In the genomic region with DNA sequence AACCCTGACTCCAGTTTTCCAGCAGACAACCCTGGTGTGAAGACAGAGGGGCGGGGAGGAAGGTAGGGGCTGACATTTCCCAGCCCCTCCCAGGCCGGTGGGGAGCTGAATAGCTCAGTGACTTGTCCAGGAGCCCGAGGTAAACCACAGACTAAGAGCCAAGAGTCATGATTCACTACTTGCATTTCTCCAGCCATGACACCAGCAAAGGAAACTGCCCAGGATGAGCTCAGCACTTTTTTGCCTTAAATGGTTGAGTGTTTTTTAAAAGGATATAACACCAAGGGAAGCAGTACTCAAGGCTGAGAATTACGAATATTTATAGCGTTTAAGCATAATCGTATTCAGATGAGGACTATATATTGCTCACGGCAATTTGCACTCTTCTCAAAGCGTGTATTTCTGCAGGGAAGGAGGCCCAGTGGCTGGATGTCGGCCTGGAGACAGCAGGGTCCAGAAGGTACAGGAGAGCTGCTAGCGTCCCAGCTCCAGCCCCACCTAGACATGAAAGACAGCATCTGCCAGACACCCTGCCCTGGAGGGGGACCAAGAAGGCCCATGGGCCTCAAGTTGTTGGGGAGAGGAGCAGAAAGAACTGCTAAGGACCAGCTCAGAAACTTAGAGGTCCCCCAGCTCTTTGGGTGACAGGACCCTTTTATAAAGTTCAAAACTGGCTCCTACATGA, we compare ENCODE assay signal across 11 cellular contexts.
DNase-seq lines count a peak whose midpoint lies in the region; ATAC-seq and TF ChIP-seq lines count a peak whose summit lies in the region.
"Had no signal": no experiment of that assay in that cellular context is flagged by ENCODE, and none has a peak within 500 bp of the region (broad histone marks: within the 10 kb centered on the region; RNA-seq: fewer than 3 reads in every experiment).

No MANE protein-coding gene starts in this region.

- H3K27me3 ChIP-seq in left lung (no peaks in the 10 kb centered on the region), colonic mucosa (no peaks in the 10 kb centered on the region)
- H3K27me3 ChIP-seq: SJSA1 had no signal

- H3K27ac ChIP-seq in left lung (no peak overlapping the region), colonic mucosa (no peak overlapping the region)
- H3K27ac ChIP-seq: SJSA1 had no signal

- no peaks in the 10 kb centered on the region for H3K36me3 Mint-ChIP-seq in type B pancreatic cell

- intact Hi-C loops in left lung (cut with DNase I) (no loop called here), colonic mucosa (cut with DNase I) (no loop called here)

- H3K27ac Mint-ChIP-seq in type B pancreatic cell = no peak overlapping the region

- no peak overlapping the region for H3K4me3 Mint-ChIP-seq in type B pancreatic cell

- no peaks in the 10 kb centered on the region for H3K9me3 Mint-ChIP-seq in type B pancreatic cell

- H3K4me1 Mint-ChIP-seq in type B pancreatic cell (ENCODE audit: unreplicated experiment) = peaks cover 5% of the 10 kb centered on the region

- H3K9ac ChIP-seq in colonic mucosa (ENCODE audit: low read depth in 2 of 2, low read length in 2 of 2) = no peak overlapping the region

- TF ChIP-seq CTCF in astrocyte of the spinal cord (IDR thresholded peaks at IDR 0.05; ENCODE audit: low read depth, low read length) (no peak), left lung (IDR thresholded peaks at IDR 0.05) (no peak), type B pancreatic cell (conservative IDR thresholded peaks at IDR 0.05) (no peak), colonic mucosa (IDR thresholded peaks at IDR 0.05) (no peak)

- H3K4me1 ChIP-seq in left lung (no peaks in the 10 kb centered on the region), colonic mucosa (no peaks in the 10 kb centered on the region)
- H3K4me1 ChIP-seq: SJSA1 had no signal

- no peaks in the 10 kb centered on the region for H3K36me3 ChIP-seq in left lung
- H3K36me3 ChIP-seq in colonic mucosa = no peaks in the 10 kb centered on the region
- H3K36me3 ChIP-seq: SJSA1 had no signal

- in situ Hi-C loops in astrocyte of the spinal cord (cut with HindIII; ENCODE audit: low sequenced_read_pairs) = no loop called here

- no peak overlapping the region for H3K4me3 ChIP-seq in astrocyte of the spinal cord (ENCODE audit: low read depth, low read length)
- H3K4me3 ChIP-seq in left lung = no peak overlapping the region
- H3K4me3 ChIP-seq in colonic mucosa = no peak overlapping the region
- H3K4me3 ChIP-seq: SJSA1 had no signal

- peaks cover 6% of the 10 kb centered on the region for H3K27me3 Mint-ChIP-seq in type B pancreatic cell

- H3K9me3 ChIP-seq in left lung (no peaks in the 10 kb centered on the region), colonic mucosa (no peaks in the 10 kb centered on the region)
- H3K9me3 ChIP-seq: SJSA1 had no signal

- DNase-seq in GM03348 (ENCODE audit: low spot score) (peak; percentile 89), LoVo (ENCODE audit: low spot score) (peak; percentile 52), astrocyte of the spinal cord (ENCODE audit: low read depth, low spot score) (peak; percentile 51), left lung (peak in 1 of 2 donors; percentile 13), type B pancreatic cell (ENCODE audit: extremely low spot score, unreplicated experiment) (no peak), colonic mucosa (no peak)
- DNase-seq: DMS153, NCI-H1694 treated with DMSO at 0.1 percent for 48 hours had no signal

- peak; percentile 55 for ATAC-seq in left lung
- ATAC-seq in GM21367 (IDR thresholded peaks at IDR 0.05; ENCODE audit: unreplicated experiment) = no peak
- ATAC-seq in HG03196 (IDR thresholded peaks at IDR 0.05; ENCODE audit: unreplicated experiment) = no peak

Comparison
In these comparisons a context has a peak if more than half of its experiments do, and no peak if none do; other contexts are left out.
1. DNase-seq: peak in GM03348 (single experiment), LoVo (single experiment) and astrocyte of the spinal cord (single experiment); none in type B pancreatic cell (single experiment) and colonic mucosa (single experiment).